Comparison of ENCODE assay signal across 1 cellular context in the genomic region with DNA sequence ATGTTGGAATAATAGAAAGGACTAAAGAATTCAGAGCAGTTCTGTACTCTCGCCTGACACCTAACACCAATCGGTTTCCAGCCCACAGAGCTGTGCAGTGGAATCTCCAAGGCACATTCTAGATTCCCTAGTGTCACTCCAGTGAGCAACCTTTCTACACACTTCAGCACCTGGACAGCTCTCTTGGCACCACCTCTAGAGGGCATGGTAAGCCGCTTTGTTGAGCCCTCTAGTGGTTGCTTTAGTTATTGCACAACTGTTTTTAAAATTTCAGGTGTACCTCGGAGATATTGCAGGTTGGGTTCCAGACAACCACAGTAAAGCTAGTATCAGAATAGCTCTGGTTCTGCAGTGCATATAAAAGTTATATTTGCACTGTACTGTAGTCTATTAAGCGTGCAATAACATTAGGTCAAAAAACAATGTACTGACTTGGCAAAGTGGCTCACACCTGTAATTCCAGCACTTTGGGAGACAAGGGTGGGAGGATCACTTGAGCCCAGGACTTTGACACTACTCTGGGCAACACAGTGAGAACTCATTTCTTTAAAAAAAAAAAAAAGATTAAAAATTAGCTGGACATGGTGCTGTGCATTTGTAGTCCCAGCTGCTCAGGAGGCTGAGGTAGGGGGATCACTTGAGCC.
TF ChIP-seq lines count a peak whose summit lies in the region.

No MANE protein-coding gene starts in this region.

TF ChIP-seq in HepG2, 621 proteins besides CTCF, POLR2A, EP300 and RAD21 (continued from another document and continues in another):
- TF ChIP-seq, protein P1, sequence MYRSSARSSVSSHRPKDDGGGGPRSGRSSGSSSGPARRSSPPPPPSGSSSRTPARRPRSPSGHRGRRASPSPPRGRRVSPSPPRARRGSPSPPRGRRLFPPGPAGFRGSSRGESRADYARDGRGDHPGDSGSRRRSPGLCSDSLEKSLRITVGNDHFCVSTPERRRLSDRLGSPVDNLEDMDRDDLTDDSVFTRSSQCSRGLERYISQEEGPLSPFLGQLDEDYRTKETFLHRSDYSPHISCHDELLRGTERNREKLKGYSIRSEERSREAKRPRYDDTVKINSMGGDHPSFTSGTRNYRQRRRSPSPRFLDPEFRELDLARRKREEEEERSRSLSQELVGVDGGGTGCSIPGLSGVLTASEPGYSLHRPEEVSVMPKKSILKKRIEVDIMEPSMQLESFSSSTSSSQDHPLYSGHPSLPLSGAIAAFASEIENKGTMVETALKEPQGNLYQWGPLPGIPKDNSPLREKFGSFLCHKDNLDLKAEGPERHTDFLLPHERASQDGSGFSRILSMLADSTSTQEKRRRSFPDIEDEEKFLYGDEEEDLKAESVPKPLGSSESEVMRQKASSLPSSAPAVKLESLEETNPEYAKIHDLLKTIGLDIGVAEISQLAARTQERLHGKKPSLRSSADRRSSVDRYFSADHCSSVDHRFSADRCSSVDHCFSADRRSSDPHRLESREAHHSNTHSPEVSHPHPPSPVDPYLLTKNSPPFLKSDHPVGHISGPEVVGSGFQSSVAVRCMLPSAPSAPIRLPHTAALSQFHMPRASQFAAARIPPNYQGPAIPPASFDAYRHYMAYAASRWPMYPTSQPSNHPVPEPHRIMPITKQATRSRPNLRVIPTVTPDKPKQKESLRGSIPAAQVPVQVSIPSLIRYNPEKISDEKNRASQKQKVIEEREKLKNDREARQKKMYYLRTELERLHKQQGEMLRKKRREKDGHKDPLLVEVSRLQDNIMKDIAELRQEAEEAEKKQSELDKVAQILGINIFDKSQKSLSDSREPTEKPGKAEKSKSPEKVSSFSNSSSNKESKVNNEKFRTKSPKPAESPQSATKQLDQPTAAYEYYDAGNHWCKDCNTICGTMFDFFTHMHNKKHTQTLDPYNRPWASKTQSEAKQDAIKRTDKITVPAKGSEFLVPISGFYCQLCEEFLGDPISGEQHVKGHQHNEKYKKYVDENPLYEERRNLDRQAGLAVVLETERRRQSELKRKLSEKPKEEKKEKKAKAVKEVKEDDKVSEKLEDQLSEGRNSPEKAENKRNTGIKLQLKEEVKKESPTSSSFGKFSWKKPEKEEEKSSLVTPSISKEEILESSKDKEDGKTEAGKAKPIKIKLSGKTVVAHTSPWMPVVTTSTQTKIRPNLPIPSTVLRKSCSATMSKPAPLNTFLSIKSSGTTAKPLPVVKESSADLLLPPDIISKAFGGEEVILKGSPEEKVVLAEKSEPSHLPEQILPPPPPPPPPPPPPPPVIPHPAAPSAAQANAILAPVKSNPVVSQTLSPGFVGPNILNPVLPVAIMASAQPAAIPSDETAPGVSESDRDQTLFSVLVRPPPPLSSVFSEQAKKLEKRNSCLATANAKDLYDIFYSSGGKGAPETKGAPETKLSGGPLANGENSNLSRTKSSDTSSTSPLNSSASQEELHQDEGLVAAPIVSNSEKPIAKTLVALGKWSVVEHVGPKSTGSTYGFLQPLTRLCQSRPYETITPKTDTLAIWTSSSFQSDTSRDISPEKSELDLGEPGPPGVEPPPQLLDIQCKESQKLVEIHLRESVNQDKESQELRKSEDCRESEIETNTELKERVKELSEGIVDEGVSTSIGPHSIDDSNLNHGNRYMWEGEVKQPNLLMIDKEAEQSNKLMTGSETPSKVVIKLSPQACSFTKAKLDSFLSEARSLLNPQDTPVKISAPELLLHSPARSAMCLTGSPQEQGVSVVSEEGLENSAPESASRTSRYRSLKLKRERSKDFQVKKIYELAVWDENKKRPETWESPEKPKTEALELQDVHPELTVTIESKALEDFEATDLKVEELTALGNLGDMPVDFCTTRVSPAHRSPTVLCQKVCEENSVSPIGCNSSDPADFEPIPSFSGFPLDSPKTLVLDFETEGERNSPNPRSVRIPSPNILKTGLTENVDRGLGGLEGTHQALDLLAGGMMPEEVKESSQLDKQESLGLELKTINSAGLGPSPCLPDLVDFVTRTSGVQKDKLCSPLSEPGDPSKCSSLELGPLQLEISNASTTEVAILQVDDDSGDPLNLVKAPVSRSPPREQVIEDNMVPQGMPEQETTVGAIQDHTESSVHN (CRISPR knock-in tag; IDR thresholded peaks at IDR 0.05) = peak; percentile 71; the same call in 1 of the 2 replicates
- TF ChIP-seq, protein P2, sequence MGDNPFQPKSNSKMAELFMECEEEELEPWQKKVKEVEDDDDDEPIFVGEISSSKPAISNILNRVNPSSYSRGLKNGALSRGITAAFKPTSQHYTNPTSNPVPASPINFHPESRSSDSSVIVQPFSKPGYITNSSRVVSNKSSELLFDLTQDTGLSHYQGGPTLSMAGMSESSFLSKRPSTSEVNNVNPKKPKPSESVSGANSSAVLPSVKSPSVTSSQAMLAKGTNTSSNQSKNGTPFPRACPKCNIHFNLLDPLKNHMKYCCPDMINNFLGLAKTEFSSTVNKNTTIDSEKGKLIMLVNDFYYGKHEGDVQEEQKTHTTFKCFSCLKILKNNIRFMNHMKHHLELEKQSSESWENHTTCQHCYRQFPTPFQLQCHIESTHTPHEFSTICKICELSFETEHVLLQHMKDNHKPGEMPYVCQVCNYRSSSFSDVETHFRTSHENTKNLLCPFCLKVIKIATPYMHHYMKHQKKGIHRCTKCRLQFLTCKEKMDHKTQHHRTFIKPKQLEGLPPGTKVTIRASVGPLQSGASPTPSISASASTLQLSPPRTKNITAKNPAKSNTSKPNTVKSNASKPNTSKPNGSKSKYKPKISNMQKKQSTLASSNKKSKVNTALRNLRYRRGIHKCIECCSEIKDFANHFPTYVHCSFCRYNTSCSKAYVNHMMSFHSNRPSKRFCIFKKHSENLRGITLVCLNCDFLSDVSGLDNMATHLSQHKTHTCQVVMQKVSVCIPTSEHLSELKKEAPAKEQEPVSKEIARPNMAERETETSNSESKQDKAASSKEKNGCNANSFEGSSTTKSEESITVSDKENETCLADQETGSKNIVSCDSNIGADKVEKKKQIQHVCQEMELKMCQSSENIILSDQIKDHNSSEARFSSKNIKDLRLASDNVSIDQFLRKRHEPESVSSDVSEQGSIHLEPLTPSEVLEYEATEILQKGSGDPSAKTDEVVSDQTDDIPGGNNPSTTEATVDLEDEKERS (CRISPR knock-in tag; IDR thresholded peaks at IDR 0.05) = peak; percentile 93; the same call in 1 of the 2 replicates
- no peak for TF ChIP-seq NPAS2 (CRISPR knock-in tag; IDR thresholded peaks at IDR 0.05; ENCODE audit: borderline replicate concordance)
- no peak for TF ChIP-seq HNRNPH1 (optimal IDR thresholded peaks at IDR 0.05; ENCODE audit: low read depth, low read length)
- TF ChIP-seq, protein P3, sequence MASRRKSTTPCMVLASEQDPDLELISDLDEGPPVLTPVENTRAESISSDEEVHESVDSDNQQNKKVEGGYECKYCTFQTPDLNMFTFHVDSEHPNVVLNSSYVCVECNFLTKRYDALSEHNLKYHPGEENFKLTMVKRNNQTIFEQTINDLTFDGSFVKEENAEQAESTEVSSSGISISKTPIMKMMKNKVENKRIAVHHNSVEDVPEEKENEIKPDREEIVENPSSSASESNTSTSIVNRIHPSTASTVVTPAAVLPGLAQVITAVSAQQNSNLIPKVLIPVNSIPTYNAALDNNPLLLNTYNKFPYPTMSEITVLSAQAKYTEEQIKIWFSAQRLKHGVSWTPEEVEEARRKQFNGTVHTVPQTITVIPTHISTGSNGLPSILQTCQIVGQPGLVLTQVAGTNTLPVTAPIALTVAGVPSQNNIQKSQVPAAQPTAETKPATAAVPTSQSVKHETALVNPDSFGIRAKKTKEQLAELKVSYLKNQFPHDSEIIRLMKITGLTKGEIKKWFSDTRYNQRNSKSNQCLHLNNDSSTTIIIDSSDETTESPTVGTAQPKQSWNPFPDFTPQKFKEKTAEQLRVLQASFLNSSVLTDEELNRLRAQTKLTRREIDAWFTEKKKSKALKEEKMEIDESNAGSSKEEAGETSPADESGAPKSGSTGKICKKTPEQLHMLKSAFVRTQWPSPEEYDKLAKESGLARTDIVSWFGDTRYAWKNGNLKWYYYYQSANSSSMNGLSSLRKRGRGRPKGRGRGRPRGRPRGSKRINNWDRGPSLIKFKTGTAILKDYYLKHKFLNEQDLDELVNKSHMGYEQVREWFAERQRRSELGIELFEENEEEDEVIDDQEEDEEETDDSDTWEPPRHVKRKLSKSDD (CRISPR knock-in tag; IDR thresholded peaks at IDR 0.05; ENCODE audit: low read depth) = no peak
- no peak for TF ChIP-seq RXRA (CRISPR knock-in tag; IDR thresholded peaks at IDR 0.05)
- TF ChIP-seq AHR (CRISPR knock-in tag; IDR thresholded peaks at IDR 0.05) = peak; percentile 83; the same call in 1 of the 2 replicates
- TF ChIP-seq, protein P4, sequence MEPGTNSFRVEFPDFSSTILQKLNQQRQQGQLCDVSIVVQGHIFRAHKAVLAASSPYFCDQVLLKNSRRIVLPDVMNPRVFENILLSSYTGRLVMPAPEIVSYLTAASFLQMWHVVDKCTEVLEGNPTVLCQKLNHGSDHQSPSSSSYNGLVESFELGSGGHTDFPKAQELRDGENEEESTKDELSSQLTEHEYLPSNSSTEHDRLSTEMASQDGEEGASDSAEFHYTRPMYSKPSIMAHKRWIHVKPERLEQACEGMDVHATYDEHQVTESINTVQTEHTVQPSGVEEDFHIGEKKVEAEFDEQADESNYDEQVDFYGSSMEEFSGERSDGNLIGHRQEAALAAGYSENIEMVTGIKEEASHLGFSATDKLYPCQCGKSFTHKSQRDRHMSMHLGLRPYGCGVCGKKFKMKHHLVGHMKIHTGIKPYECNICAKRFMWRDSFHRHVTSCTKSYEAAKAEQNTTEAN (CRISPR knock-in tag; conservative IDR thresholded peaks at IDR 0.05) = peak; percentile 84; the same call in 1 of the 2 replicates
- TF ChIP-seq, protein P5, sequence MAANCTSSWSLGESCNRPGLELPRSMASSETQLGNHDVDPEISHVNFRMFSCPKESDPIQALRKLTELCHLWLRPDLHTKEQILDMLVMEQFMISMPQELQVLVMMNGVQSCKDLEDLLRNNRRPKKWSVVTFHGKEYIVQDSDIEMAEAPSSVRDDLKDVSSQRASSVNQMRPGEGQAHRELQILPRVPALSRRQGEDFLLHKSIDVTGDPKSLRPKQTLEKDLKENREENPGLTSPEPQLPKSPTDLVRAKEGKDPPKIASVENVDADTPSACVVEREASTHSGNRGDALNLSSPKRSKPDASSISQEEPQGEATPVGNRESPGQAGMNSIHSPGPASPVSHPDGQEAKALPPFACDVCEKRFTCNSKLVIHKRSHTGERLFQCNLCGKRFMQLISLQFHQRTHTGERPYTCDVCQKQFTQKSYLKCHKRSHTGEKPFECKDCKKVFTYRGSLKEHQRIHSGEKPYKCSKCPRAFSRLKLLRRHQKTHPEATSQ (CRISPR knock-in tag; IDR thresholded peaks at IDR 0.05; ENCODE audit: borderline replicate concordance) = peak; percentile 78; the same call in 1 of the 2 replicates
- TF ChIP-seq, protein P6, sequence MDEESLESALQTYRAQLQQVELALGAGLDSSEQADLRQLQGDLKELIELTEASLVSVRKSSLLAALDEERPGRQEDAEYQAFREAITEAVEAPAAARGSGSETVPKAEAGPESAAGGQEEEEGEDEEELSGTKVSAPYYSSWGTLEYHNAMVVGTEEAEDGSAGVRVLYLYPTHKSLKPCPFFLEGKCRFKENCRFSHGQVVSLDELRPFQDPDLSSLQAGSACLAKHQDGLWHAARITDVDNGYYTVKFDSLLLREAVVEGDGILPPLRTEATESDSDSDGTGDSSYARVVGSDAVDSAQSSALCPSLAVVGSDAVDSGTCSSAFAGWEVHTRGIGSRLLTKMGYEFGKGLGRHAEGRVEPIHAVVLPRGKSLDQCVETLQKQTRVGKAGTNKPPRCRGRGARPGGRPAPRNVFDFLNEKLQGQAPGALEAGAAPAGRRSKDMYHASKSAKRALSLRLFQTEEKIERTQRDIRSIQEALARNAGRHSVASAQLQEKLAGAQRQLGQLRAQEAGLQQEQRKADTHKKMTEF (CRISPR knock-in tag; IDR thresholded peaks at IDR 0.05) = peak; percentile 76
- no peak for TF ChIP-seq HNF4G (IDR thresholded peaks at IDR 0.05; ENCODE audit: borderline replicate concordance, low read depth, low read length)
- no peak for TF ChIP-seq HNF4G (CRISPR knock-in tag; IDR thresholded peaks at IDR 0.05; ENCODE audit: borderline replicate concordance, low read depth)
- TF ChIP-seq XBP1 (CRISPR knock-in tag; IDR thresholded peaks at IDR 0.05) = no peak
- TF ChIP-seq, protein P7, sequence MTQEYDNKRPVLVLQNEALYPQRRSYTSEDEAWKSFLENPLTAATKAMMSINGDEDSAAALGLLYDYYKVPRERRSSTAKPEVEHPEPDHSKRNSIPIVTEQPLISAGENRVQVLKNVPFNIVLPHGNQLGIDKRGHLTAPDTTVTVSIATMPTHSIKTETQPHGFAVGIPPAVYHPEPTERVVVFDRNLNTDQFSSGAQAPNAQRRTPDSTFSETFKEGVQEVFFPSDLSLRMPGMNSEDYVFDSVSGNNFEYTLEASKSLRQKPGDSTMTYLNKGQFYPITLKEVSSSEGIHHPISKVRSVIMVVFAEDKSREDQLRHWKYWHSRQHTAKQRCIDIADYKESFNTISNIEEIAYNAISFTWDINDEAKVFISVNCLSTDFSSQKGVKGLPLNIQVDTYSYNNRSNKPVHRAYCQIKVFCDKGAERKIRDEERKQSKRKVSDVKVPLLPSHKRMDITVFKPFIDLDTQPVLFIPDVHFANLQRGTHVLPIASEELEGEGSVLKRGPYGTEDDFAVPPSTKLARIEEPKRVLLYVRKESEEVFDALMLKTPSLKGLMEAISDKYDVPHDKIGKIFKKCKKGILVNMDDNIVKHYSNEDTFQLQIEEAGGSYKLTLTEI (CRISPR knock-in tag; conservative IDR thresholded peaks at IDR 0.05) = no peak
- no peak for TF ChIP-seq ZFP36 (IDR thresholded peaks at IDR 0.05; ENCODE audit: borderline replicate concordance, low read depth, low read length, partially characterized antibody)
- TF ChIP-seq SAP130 (CRISPR knock-in tag; IDR thresholded peaks at IDR 0.05; ENCODE audit: low read depth) = peak; percentile 90
- peak; percentile 19; the same call in 1 of the 2 replicates for TF ChIP-seq ZNF652 (CRISPR knock-in tag; IDR thresholded peaks at IDR 0.05; ENCODE audit: borderline replicate concordance, low read depth)
- peak; percentile 93 for TF ChIP-seq ZNF256 (CRISPR knock-in tag; conservative IDR thresholded peaks at IDR 0.05)
- TF ChIP-seq, protein P8, sequence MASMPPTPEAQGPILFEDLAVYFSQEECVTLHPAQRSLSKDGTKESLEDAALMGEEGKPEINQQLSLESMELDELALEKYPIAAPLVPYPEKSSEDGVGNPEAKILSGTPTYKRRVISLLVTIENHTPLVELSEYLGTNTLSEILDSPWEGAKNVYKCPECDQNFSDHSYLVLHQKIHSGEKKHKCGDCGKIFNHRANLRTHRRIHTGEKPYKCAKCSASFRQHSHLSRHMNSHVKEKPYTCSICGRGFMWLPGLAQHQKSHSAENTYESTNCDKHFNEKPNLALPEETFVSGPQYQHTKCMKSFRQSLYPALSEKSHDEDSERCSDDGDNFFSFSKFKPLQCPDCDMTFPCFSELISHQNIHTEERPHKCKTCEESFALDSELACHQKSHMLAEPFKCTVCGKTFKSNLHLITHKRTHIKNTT (CRISPR knock-in tag; IDR thresholded peaks at IDR 0.05) = no peak
- TF ChIP-seq MATR3 (CRISPR knock-in tag; IDR thresholded peaks at IDR 0.05) = no peak
- TF ChIP-seq, protein P9, sequence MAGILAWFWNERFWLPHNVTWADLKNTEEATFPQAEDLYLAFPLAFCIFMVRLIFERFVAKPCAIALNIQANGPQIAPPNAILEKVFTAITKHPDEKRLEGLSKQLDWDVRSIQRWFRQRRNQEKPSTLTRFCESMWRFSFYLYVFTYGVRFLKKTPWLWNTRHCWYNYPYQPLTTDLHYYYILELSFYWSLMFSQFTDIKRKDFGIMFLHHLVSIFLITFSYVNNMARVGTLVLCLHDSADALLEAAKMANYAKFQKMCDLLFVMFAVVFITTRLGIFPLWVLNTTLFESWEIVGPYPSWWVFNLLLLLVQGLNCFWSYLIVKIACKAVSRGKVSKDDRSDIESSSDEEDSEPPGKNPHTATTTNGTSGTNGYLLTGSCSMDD (CRISPR knock-in tag; IDR thresholded peaks at IDR 0.05) = no peak
- TF ChIP-seq ZNF558 (CRISPR knock-in tag; IDR thresholded peaks at IDR 0.05; ENCODE audit: borderline replicate concordance) = peak; percentile 89; the same call in 1 of the 2 replicates
- no peak for TF ChIP-seq NCOA5 (CRISPR knock-in tag; IDR thresholded peaks at IDR 0.05)
- TF ChIP-seq ZNF775 (CRISPR knock-in tag; IDR thresholded peaks at IDR 0.05; ENCODE audit: borderline replicate concordance) = no peak
- TF ChIP-seq ZNF816 (CRISPR knock-in tag; IDR thresholded peaks at IDR 0.05; ENCODE audit: borderline replicate concordance) = peak; percentile 74; the same call in 1 of the 2 replicates
- no peak for TF ChIP-seq ARNT (IDR thresholded peaks at IDR 0.05)
- no peak for TF ChIP-seq NCOA1 (CRISPR knock-in tag; IDR thresholded peaks at IDR 0.05)
